In the genomic region with DNA sequence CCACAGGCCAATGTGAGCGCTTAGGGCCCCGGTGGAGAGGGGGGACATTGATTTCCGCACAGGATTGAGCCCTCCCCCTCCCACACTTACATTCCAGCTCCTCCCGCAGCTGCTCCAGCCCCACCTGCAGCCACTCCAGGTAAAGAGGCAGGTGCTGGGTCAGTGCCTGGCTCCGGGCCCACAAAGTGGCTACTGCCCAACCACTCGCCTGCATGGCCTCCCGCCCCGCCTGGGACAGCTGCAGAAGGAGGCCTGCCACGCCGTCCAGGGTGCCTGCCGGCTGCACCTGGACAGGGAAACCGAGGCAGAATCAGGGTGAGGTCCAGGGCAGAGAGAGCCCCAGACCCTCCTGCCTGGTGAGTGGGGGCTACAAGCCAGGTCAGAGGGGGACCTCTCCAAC, we compare ENCODE assay signal across 15 cellular contexts.
DNase-seq lines count a peak whose midpoint lies in the region; TF ChIP-seq lines count a peak whose summit lies in the region.
"Had no signal": no experiment of that assay in that cellular context is flagged by ENCODE, and none has a peak within 500 bp of the region (broad histone marks: within the 10 kb centered on the region; RNA-seq: fewer than 3 reads in every experiment).

No MANE protein-coding gene starts in this region.

- H3K4me3 ChIP-seq in WERI-Rb-1 (ENCODE audit: low read depth, low read length), result no peak overlapping the region
- no peak overlapping the region for H3K4me3 ChIP-seq in parathyroid adenoma (ENCODE audit: low read depth, low read length)
- H3K4me3 ChIP-seq: gastrocnemius medialis, K562 had no signal

- H3K27me3 ChIP-seq in WERI-Rb-1 (ENCODE audit: insufficient read depth, low read depth, severe bottlenecking), result no peaks in the 10 kb centered on the region
- H3K27me3 ChIP-seq in parathyroid adenoma (ENCODE audit: control insufficient read depth, insufficient read depth, low read length), result no peaks in the 10 kb centered on the region
- H3K27me3 ChIP-seq: gastrocnemius medialis had no signal

- peak overlapping the region; percentile 60 for H2AFZ ChIP-seq in parathyroid adenoma

- in situ Hi-C loops in GM13977 (cut with MboI; ENCODE audit: low pct_unique_long_range_greater_than_20kb, low sequenced_read_pairs, unreplicated experiment), result no loop called here
- in situ Hi-C loops in ACHN (cut with HindIII; ENCODE audit: low pct_ligation_motif_present, low pct_unique_long_range_greater_than_20kb, low sequenced_read_pairs), result no loop called here

- peak; percentile 27 for DNase-seq in GM13977 (ENCODE audit: low spot score)
- peak; percentile 80 for DNase-seq in NCI-H2029 treated with DMSO at 0.1 percent for 48 hours (lab: John Stamatoyannopoulos, UW)
- no peak for DNase-seq in WERI-Rb-1
- DNase-seq in activated CD4-positive, CD25-positive, alpha-beta regulatory T cell treated with anti-CD3 and anti-CD28 coated beads, Interleukin-2, amount 50 U/mL, for 72 hours, result no peak
- DNase-seq in hypothalamus (lab: John Stamatoyannopoulos, UW), result no peak
- DNase-seq in ACHN, result no peak
- DNase-seq in activated gamma-delta T cell (lab: John Stamatoyannopoulos, UW), result no peak
- DNase-seq: activated CD4-positive, alpha-beta T cell treated with anti-CD3 and anti-CD28 coated beads for 1 hour; activated T-cell treated with anti-CD3 and anti-CD28 coated beads, Interleukin-2, amount 50 U/mL, for 4 hours; effector memory CD4-positive, alpha-beta T cell; NCI-H82; small intestine had no signal

- H3K27ac ChIP-seq in WERI-Rb-1 (peak overlapping the region; percentile 82), parathyroid adenoma (no peak overlapping the region)
- H3K27ac ChIP-seq: gastrocnemius medialis had no signal

- H3K9me3 ChIP-seq in WERI-Rb-1 (ENCODE audit: severe bottlenecking) (no peaks in the 10 kb centered on the region), parathyroid adenoma (ENCODE audit: control insufficient read depth, low read length) (no peaks in the 10 kb centered on the region)
- H3K9me3 ChIP-seq: gastrocnemius medialis had no signal

- no peak overlapping the region for H3K9ac ChIP-seq in parathyroid adenoma

- no peak overlapping the region for H3K4me2 ChIP-seq in parathyroid adenoma (ENCODE audit: low read length)

- no peak for TF ChIP-seq CTCF in GM13977 (IDR thresholded peaks at IDR 0.05; ENCODE audit: extremely low read depth, insufficient read depth, missing control alignments)
- no peak for TF ChIP-seq CTCF in WERI-Rb-1 (IDR thresholded peaks at IDR 0.05; ENCODE audit: low read depth, low read length)
- TF ChIP-seq CTCF in parathyroid adenoma (IDR thresholded peaks at IDR 0.05), result no peak

- no peaks in the 10 kb centered on the region for H3K36me3 ChIP-seq in WERI-Rb-1
- no peaks in the 10 kb centered on the region for H3K36me3 ChIP-seq in parathyroid adenoma (ENCODE audit: control insufficient read depth, insufficient read depth, low read length)
- H3K36me3 ChIP-seq: gastrocnemius medialis had no signal

- no peaks in the 10 kb centered on the region for H3K4me1 ChIP-seq in parathyroid adenoma

- no peaks in the 10 kb centered on the region for H3K79me2 ChIP-seq in parathyroid adenoma

Comparison
In these comparisons a context has a peak if more than half of its experiments do, and no peak if none do; other contexts are left out.
1. DNase-seq: peak in GM13977 (single experiment) and NCI-H2029 treated with DMSO at 0.1 percent for 48 hours (single experiment); none in WERI-Rb-1 (single experiment), activated CD4-positive, CD25-positive, alpha-beta regulatory T cell treated with anti-CD3 and anti-CD28 coated beads, Interleukin-2, amount 50 U/mL, for 72 hours (single experiment), hypothalamus (0 of 51), ACHN (single experiment) and activated gamma-delta T cell (single experiment).